ENCODE assay signal across 1 cellular context in the genomic region with DNA sequence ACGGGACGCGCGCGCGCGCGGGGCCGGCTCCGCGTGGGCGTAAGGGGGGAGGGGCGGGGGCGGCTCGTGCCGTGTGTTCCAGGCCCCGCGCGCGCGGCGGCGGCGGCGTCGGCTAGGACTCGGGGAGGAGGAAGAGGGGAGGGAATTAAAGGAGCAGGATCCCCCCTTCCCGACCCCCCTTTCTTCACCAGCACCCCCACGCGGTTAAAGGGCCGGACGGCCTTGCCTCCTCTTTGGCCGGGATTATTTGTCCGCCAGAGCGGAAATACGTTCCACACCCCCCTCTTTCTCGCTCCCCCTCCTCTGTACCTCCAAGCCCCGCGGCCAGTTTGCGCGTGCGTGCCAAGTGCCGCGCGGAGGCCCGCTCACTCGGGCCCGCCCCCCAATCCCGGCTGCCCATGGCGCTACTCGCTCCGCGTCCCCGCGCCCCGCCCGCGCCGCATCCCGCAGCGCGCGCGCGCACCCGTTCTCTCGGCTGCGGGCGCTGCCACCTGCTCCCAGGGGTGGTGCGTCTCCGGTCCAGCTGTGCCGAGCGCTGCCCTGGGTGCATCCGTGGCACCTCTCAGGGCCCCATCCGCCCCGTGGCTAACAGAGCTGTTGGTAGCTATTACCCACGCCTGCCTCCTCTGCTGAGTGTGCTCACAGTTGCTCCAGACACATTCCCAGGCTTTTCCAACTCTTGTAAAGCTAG.
A peak's percentile ranks its signal among the peaks of the same experiment; 100 is the strongest.
TF ChIP-seq lines count a peak whose summit lies in the region.

A gene with protein sequence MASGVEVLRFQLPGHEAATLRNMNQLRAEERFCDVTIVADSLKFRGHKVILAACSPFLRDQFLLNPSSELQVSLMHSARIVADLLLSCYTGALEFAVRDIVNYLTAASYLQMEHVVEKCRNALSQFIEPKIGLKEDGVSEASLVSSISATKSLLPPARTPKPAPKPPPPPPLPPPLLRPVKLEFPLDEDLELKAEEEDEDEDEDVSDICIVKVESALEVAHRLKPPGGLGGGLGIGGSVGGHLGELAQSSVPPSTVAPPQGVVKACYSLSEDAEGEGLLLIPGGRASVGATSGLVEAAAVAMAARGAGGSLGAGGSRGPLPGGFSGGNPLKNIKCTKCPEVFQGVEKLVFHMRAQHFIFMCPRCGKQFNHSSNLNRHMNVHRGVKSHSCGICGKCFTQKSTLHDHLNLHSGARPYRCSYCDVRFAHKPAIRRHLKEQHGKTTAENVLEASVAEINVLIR (minus strand): TSS at position 134 of the 691 bp plus-strand sequence. CDS start 781 bp downstream, outside the sequence.

TF ChIP-seq in K562, 482 proteins besides CTCF, POLR2A, EP300 and RAD21 (continued from another document and continues in another):
- TF ChIP-seq, protein P1, sequence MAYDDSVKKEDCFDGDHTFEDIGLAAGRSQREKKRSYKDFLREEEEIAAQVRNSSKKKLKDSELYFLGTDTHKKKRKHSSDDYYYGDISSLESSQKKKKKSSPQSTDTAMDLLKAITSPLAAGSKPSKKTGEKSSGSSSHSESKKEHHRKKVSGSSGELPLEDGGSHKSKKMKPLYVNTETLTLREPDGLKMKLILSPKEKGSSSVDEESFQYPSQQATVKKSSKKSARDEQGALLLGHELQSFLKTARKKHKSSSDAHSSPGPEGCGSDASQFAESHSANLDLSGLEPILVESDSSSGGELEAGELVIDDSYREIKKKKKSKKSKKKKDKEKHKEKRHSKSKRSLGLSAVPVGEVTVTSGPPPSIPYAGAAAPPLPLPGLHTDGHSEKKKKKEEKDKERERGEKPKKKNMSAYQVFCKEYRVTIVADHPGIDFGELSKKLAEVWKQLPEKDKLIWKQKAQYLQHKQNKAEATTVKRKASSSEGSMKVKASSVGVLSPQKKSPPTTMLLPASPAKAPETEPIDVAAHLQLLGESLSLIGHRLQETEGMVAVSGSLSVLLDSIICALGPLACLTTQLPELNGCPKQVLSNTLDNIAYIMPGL (CRISPR knock-in tag; IDR thresholded peaks at IDR 0.05) = no peak
- TF ChIP-seq COPS2 (conservative IDR thresholded peaks at IDR 0.05) = no peak
- TF ChIP-seq ZNF134 (CRISPR knock-in tag; conservative IDR thresholded peaks at IDR 0.05) = no peak
- TF ChIP-seq FOXJ3 (CRISPR knock-in tag; IDR thresholded peaks at IDR 0.05) = no peak
- TF ChIP-seq ZNF197 (CRISPR knock-in tag; IDR thresholded peaks at IDR 0.05; ENCODE audit: low read depth) = peak; percentile 88
- TF ChIP-seq, protein P2, sequence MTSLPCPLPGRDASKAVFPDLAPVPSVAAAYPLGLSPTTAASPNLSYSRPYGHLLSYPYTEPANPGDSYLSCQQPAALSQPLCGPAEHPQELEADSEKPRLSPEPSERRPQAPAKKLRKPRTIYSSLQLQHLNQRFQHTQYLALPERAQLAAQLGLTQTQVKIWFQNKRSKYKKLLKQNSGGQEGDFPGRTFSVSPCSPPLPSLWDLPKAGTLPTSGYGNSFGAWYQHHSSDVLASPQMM (CRISPR knock-in tag; IDR thresholded peaks at IDR 0.05) = no peak
- TF ChIP-seq HMGN3 (IDR thresholded peaks at IDR 0.05; ENCODE audit: borderline replicate concordance, extremely low read depth, insufficient read length, low read depth, low read length) = peak; percentile 99
- TF ChIP-seq ZNF764 (CRISPR knock-in tag; IDR thresholded peaks at IDR 0.05; ENCODE audit: low read depth) = no peak
- TF ChIP-seq, protein P3, sequence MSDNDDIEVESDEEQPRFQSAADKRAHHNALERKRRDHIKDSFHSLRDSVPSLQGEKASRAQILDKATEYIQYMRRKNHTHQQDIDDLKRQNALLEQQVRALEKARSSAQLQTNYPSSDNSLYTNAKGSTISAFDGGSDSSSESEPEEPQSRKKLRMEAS (CRISPR knock-in tag; IDR thresholded peaks at IDR 0.05) = peak; percentile 47; the same call in 1 of the 2 replicates
- TF ChIP-seq SUPT5H (IDR thresholded peaks at IDR 0.05) = peak; percentile 67; the same call in 1 of the 2 replicates
- no peak for TF ChIP-seq SMARCB1 (IDR thresholded peaks at IDR 0.05; ENCODE audit: insufficient read length, low read depth)
- TF ChIP-seq SAP30 (IDR thresholded peaks at IDR 0.05; ENCODE audit: borderline replicate concordance, insufficient read depth, low read depth, low read length, poor library complexity, severe bottlenecking) = peak; percentile 40
- TF ChIP-seq, protein P4, sequence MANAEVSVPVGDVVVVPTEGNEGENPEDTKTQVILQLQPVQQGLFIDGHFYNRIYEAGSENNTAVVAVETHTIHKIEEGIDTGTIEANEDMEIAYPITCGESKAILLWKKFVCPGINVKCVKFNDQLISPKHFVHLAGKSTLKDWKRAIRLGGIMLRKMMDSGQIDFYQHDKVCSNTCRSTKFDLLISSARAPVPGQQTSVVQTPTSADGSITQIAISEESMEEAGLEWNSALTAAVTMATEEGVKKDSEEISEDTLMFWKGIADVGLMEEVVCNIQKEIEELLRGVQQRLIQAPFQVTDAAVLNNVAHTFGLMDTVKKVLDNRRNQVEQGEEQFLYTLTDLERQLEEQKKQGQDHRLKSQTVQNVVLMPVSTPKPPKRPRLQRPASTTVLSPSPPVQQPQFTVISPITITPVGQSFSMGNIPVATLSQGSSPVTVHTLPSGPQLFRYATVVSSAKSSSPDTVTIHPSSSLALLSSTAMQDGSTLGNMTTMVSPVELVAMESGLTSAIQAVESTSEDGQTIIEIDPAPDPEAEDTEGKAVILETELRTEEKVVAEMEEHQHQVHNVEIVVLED (CRISPR knock-in tag; IDR thresholded peaks at IDR 0.05) = peak; percentile 57
- TF ChIP-seq POLR2H (tag; IDR thresholded peaks at IDR 0.05; ENCODE audit: low read depth) = peak; percentile 67
- TF ChIP-seq HDAC8 (tag; IDR thresholded peaks at IDR 0.05) = 0 out of 2 replicates have a peak, but pooled peaks have one; percentile 72
- peak in 1 of 2 experiments; percentile 86; a peak in 1 of 3 replicates for TF ChIP-seq CBX3 (IDR thresholded peaks at IDR 0.05; ENCODE audit: borderline replicate concordance in 1 of 2, low read length in 2 of 2)
- TF ChIP-seq, protein P5, sequence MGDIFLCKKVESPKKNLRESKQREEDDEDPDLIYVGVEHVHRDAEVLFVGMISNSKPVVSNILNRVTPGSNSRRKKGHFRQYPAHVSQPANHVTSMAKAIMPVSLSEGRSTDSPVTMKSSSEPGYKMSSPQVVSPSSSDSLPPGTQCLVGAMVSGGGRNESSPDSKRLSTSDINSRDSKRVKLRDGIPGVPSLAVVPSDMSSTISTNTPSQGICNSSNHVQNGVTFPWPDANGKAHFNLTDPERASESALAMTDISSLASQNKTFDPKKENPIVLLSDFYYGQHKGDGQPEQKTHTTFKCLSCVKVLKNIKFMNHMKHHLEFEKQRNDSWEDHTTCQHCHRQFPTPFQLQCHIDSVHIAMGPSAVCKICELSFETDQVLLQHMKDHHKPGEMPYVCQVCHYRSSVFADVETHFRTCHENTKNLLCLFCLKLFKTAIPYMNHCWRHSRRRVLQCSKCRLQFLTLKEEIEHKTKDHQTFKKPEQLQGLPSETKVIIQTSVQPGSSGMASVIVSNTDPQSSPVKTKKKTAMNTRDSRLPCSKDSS (IDR thresholded peaks at IDR 0.05; ENCODE audit: low read depth, partially characterized antibody) = no peak
- TF ChIP-seq, protein P6, sequence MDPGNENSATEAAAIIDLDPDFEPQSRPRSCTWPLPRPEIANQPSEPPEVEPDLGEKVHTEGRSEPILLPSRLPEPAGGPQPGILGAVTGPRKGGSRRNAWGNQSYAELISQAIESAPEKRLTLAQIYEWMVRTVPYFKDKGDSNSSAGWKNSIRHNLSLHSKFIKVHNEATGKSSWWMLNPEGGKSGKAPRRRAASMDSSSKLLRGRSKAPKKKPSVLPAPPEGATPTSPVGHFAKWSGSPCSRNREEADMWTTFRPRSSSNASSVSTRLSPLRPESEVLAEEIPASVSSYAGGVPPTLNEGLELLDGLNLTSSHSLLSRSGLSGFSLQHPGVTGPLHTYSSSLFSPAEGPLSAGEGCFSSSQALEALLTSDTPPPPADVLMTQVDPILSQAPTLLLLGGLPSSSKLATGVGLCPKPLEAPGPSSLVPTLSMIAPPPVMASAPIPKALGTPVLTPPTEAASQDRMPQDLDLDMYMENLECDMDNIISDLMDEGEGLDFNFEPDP (CRISPR knock-in tag; IDR thresholded peaks at IDR 0.05) = no peak
- TF ChIP-seq, protein P7, sequence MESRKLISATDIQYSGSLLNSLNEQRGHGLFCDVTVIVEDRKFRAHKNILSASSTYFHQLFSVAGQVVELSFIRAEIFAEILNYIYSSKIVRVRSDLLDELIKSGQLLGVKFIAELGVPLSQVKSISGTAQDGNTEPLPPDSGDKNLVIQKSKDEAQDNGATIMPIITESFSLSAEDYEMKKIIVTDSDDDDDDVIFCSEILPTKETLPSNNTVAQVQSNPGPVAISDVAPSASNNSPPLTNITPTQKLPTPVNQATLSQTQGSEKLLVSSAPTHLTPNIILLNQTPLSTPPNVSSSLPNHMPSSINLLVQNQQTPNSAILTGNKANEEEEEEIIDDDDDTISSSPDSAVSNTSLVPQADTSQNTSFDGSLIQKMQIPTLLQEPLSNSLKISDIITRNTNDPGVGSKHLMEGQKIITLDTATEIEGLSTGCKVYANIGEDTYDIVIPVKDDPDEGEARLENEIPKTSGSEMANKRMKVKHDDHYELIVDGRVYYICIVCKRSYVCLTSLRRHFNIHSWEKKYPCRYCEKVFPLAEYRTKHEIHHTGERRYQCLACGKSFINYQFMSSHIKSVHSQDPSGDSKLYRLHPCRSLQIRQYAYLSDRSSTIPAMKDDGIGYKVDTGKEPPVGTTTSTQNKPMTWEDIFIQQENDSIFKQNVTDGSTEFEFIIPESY (CRISPR knock-in tag; IDR thresholded peaks at IDR 0.05) = no peak
- TF ChIP-seq, protein P8, sequence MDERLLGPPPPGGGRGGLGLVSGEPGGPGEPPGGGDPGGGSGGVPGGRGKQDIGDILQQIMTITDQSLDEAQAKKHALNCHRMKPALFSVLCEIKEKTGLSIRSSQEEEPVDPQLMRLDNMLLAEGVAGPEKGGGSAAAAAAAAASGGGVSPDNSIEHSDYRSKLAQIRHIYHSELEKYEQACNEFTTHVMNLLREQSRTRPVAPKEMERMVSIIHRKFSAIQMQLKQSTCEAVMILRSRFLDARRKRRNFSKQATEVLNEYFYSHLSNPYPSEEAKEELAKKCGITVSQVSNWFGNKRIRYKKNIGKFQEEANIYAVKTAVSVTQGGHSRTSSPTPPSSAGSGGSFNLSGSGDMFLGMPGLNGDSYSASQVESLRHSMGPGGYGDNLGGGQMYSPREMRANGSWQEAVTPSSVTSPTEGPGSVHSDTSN (CRISPR knock-in tag; IDR thresholded peaks at IDR 0.05; ENCODE audit: low read depth) = no peak
- TF ChIP-seq, protein P8 (tag; conservative IDR thresholded peaks at IDR 0.05; ENCODE audit: low read depth) = no peak
- TF ChIP-seq SRSF3 (IDR thresholded peaks at IDR 0.05; ENCODE audit: insufficient read depth, low read length) = no peak
- TF ChIP-seq, protein P9, sequence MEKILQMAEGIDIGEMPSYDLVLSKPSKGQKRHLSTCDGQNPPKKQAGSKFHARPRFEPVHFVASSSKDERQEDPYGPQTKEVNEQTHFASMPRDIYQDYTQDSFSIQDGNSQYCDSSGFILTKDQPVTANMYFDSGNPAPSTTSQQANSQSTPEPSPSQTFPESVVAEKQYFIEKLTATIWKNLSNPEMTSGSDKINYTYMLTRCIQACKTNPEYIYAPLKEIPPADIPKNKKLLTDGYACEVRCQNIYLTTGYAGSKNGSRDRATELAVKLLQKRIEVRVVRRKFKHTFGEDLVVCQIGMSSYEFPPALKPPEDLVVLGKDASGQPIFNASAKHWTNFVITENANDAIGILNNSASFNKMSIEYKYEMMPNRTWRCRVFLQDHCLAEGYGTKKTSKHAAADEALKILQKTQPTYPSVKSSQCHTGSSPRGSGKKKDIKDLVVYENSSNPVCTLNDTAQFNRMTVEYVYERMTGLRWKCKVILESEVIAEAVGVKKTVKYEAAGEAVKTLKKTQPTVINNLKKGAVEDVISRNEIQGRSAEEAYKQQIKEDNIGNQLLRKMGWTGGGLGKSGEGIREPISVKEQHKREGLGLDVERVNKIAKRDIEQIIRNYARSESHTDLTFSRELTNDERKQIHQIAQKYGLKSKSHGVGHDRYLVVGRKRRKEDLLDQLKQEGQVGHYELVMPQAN (IDR thresholded peaks at IDR 0.05; ENCODE audit: borderline replicate concordance) = no peak
- TF ChIP-seq ZNF79 (CRISPR knock-in tag; IDR thresholded peaks at IDR 0.05; ENCODE audit: low read depth) = no peak
- no peak for TF ChIP-seq ZNF174 (CRISPR knock-in tag; IDR thresholded peaks at IDR 0.05)
- peak; percentile 94 for TF ChIP-seq CXXC5 (CRISPR knock-in tag; IDR thresholded peaks at IDR 0.05)
- no peak for TF ChIP-seq BRF1 (IDR thresholded peaks at IDR 0.05; ENCODE audit: borderline replicate concordance, extremely low read depth, insufficient read length)
- TF ChIP-seq ZNF507 (tag; conservative IDR thresholded peaks at IDR 0.05) = no peak
- TF ChIP-seq ZNF140 (CRISPR knock-in tag; IDR thresholded peaks at IDR 0.05) = no peak
- no peak for TF ChIP-seq ZNF324 (CRISPR knock-in tag; IDR thresholded peaks at IDR 0.05)
- TF ChIP-seq, protein P10, sequence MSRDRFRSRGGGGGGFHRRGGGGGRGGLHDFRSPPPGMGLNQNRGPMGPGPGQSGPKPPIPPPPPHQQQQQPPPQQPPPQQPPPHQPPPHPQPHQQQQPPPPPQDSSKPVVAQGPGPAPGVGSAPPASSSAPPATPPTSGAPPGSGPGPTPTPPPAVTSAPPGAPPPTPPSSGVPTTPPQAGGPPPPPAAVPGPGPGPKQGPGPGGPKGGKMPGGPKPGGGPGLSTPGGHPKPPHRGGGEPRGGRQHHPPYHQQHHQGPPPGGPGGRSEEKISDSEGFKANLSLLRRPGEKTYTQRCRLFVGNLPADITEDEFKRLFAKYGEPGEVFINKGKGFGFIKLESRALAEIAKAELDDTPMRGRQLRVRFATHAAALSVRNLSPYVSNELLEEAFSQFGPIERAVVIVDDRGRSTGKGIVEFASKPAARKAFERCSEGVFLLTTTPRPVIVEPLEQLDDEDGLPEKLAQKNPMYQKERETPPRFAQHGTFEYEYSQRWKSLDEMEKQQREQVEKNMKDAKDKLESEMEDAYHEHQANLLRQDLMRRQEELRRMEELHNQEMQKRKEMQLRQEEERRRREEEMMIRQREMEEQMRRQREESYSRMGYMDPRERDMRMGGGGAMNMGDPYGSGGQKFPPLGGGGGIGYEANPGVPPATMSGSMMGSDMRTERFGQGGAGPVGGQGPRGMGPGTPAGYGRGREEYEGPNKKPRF (IDR thresholded peaks at IDR 0.05; ENCODE audit: low read depth, low read length) = no peak
- TF ChIP-seq ZC3H8 (IDR thresholded peaks at IDR 0.05) = no peak
